Comparison of ENCODE assay signal across 9 cellular contexts in genomic region chr13:93226623-93227279, GRCh38. TPM values are rescaled to one million over a fixed set of nuclear protein-coding genes. Genes with fewer than 3 reads are reported as not detected.
DNase-seq lines count a peak whose midpoint lies in the region; TF ChIP-seq lines count a peak whose summit lies in the region.
"Had no signal": no experiment of that assay in that cellular context is flagged by ENCODE, and none has a peak within 500 bp of the region (broad histone marks: within the 10 kb centered on the region; RNA-seq: fewer than 3 reads in every experiment).

GPC6 (plus strand) TSS chr13:93226807.

- H4K20me1 ChIP-seq in neural cell (ENCODE audit: insufficient read depth) = no peaks in the 10 kb centered on the region

- peaks cover 4% of the 10 kb centered on the region for H3F3A ChIP-seq in neural cell (ENCODE audit: insufficient read depth, low read length, poor library complexity, severe bottlenecking)

- TF ChIP-seq EP300 in neural cell (conservative IDR thresholded peaks at IDR 0.05; ENCODE audit: poor library complexity, severe bottlenecking) = peak; percentile 58

- TF ChIP-seq CTCF in neural cell (IDR thresholded peaks at IDR 0.05; ENCODE audit: poor library complexity, severe bottlenecking) (no peak), GM10266 (IDR thresholded peaks at IDR 0.05; ENCODE audit: control insufficient read depth, insufficient read depth, low read depth, missing control alignments) (no peak)

- H3K27ac ChIP-seq in SJCRH30 = peak within 1 kb of the TSS; percentile 88
- peak within 1 kb of the TSS; percentile 81 for H3K27ac ChIP-seq in neural cell (ENCODE audit: low read length)
- no peak within 1 kb of the TSS for H3K27ac ChIP-seq in effector memory CD4-positive, alpha-beta T cell (ENCODE audit: insufficient read depth, low read length, poor library complexity, severe bottlenecking)

- no peaks in the 10 kb centered on the region for H3K9me2 ChIP-seq in neural cell (ENCODE audit: insufficient read depth, low read length)

- no peaks in the 10 kb centered on the region for H3K36me3 ChIP-seq in SJCRH30
- H3K36me3 ChIP-seq in neural cell (ENCODE audit: insufficient read depth, low read length) = no peaks in the 10 kb centered on the region
- H3K36me3 ChIP-seq in effector memory CD4-positive, alpha-beta T cell (ENCODE audit: control insufficient read depth, insufficient read depth, low read length) = no peaks in the 10 kb centered on the region

- DNase-seq in AG08396 (ENCODE audit: low spot score) (peak; percentile 76), LHCN-M2 (ENCODE audit: low read depth) (peak; percentile 94), SJCRH30 (peak; percentile 76 to 92), fibroblast of peridontal ligament (ENCODE audit: extremely low read depth) (peak; percentile 97), SIG-M5 treated with dmso at 0.1 percent for 504 hours (lab: John Stamatoyannopoulos, UW; ENCODE audit: unreplicated experiment) (no peak), GM10266 (ENCODE audit: extremely low spot score) (no peak)
- DNase-seq in effector memory CD4-positive, alpha-beta T cell = no peak

- peak; percentile 69 for TF ChIP-seq RAD21 in neural cell (conservative IDR thresholded peaks at IDR 0.05)

- H3K27me3 ChIP-seq in SJCRH30 = no peaks in the 10 kb centered on the region
- no peaks in the 10 kb centered on the region for H3K27me3 ChIP-seq in neural cell (ENCODE audit: insufficient read depth, low read depth, low read length)
- peaks cover 2% of the 10 kb centered on the region for H3K27me3 ChIP-seq in effector memory CD4-positive, alpha-beta T cell (replicated peaks; ENCODE audit: control insufficient read depth, insufficient read depth, low read length, poor library complexity, severe bottlenecking)

- peak within 1 kb of the TSS; percentile 78 for H3K9ac ChIP-seq in neural cell (ENCODE audit: low read length)

- peak within 1 kb of the TSS; percentile 71 for H3K4me3 ChIP-seq in SJCRH30
- peak within 1 kb of the TSS; percentile 85 for H3K4me3 ChIP-seq in neural cell (ENCODE audit: low read length)
- H3K4me3 ChIP-seq in effector memory CD4-positive, alpha-beta T cell (ENCODE audit: insufficient read depth, low read depth, low read length, poor library complexity, severe bottlenecking) = no peak within 1 kb of the TSS

- peaks cover 8% of the 10 kb centered on the region for H3K4me1 ChIP-seq in SJCRH30
- H3K4me1 ChIP-seq in effector memory CD4-positive, alpha-beta T cell (ENCODE audit: control insufficient read depth, insufficient read depth, low read length, poor library complexity, severe bottlenecking) = no peaks in the 10 kb centered on the region

- no peaks in the 10 kb centered on the region for H3K9me3 ChIP-seq in SJCRH30 (replicated peaks)
- no peaks in the 10 kb centered on the region for H3K9me3 ChIP-seq in neural cell (ENCODE audit: low read length)
- no peaks in the 10 kb centered on the region for H3K9me3 ChIP-seq in effector memory CD4-positive, alpha-beta T cell (ENCODE audit: control insufficient read depth, low read length)

- H3K79me2 ChIP-seq in neural cell (replicated peaks; ENCODE audit: insufficient read depth, low read length) = peaks cover 33% of the 10 kb centered on the region

- peak within 1 kb of the TSS; percentile 64 for H3K4me2 ChIP-seq in neural cell (ENCODE audit: low read length)

- H2AFZ ChIP-seq in neural cell (ENCODE audit: low read depth, low read length) = peak within 1 kb of the TSS; percentile 48

TF ChIP-seq in neural cell, 6 proteins besides CTCF, POLR2A, EP300 and RAD21:
- TF ChIP-seq MXI1 (conservative IDR thresholded peaks at IDR 0.05; ENCODE audit: poor library complexity, severe bottlenecking) (peak; percentile 87), SMC3 (conservative IDR thresholded peaks at IDR 0.05; ENCODE audit: poor library complexity) (peak; percentile 71), EZH2 (IDR thresholded peaks at IDR 0.05; ENCODE audit: borderline replicate concordance, insufficient read depth, low read length, poor library complexity, severe bottlenecking) (no peak), TAF1 (IDR thresholded peaks at IDR 0.05; ENCODE audit: low read depth) (peak; percentile 85), POLR2AphosphoS5 (IDR thresholded peaks at IDR 0.05) (peak; percentile 64)
- TF ChIP-seq, protein P1, sequence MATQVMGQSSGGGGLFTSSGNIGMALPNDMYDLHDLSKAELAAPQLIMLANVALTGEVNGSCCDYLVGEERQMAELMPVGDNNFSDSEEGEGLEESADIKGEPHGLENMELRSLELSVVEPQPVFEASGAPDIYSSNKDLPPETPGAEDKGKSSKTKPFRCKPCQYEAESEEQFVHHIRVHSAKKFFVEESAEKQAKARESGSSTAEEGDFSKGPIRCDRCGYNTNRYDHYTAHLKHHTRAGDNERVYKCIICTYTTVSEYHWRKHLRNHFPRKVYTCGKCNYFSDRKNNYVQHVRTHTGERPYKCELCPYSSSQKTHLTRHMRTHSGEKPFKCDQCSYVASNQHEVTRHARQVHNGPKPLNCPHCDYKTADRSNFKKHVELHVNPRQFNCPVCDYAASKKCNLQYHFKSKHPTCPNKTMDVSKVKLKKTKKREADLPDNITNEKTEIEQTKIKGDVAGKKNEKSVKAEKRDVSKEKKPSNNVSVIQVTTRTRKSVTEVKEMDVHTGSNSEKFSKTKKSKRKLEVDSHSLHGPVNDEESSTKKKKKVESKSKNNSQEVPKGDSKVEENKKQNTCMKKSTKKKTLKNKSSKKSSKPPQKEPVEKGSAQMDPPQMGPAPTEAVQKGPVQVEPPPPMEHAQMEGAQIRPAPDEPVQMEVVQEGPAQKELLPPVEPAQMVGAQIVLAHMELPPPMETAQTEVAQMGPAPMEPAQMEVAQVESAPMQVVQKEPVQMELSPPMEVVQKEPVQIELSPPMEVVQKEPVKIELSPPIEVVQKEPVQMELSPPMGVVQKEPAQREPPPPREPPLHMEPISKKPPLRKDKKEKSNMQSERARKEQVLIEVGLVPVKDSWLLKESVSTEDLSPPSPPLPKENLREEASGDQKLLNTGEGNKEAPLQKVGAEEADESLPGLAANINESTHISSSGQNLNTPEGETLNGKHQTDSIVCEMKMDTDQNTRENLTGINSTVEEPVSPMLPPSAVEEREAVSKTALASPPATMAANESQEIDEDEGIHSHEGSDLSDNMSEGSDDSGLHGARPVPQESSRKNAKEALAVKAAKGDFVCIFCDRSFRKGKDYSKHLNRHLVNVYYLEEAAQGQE (IDR thresholded peaks at IDR 0.05; ENCODE audit: borderline replicate concordance) = peak; percentile 87

RNA-seq across cellular contexts. Expression of gene GPC6, which starts in this region (rescaled TPM):
- total RNA-seq in LHCN-M2 (2014; rRNA removed) = 13.0 and 17.0 TPM in 2 replicates
- 3.2 TPM for polyA plus RNA-seq in LHCN-M2 (2012)
- 19.5 and 21.1 TPM in 2 replicates for total RNA-seq in SJCRH30 (2014; rRNA removed; shearing (Covaris generic))
- polyA plus RNA-seq in neural cell = 8.3 and 9.0 TPM in 2 replicates
- polyA minus RNA-seq in neural cell = 49.2 and 57.9 TPM in 2 replicates
- total RNA-seq: endothelial cell of umbilical vein had no signal

Comparison
In these comparisons a context has a peak if more than half of its experiments do, and no peak if none do; other contexts are left out.
1. DNase-seq: peak in AG08396 (single experiment), LHCN-M2 (single experiment), SJCRH30 (2 of 2) and fibroblast of peridontal ligament (single experiment); none in SIG-M5 treated with dmso at 0.1 percent for 504 hours (single experiment), GM10266 (single experiment) and effector memory CD4-positive, alpha-beta T cell (0 of 3).